In the genomic region with DNA sequence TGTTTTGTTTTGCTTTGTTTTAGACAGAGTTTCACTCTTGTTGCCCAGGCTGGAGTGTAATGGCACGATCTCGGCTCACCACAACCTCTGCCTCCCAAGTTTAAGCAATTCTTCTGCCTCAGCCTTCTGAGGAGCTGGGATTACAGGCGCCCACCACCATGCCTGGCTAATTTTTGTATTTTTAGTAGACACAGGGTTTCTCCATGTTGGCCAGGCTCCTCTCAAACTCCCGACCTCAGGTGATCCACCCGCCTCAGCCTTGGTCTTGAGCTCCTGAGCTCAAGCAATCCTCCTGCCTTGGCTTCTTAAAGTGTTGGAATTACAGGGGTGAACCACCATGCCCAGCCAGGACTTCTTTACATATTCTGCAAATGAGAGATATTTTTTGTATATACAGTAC, we compare ENCODE assay signal across 12 cellular contexts. TPM values are rescaled to one million over a fixed set of nuclear protein-coding genes. Genes with fewer than 3 reads are reported as not detected.
DNase-seq lines count a peak whose midpoint lies in the region; ATAC-seq and TF ChIP-seq lines count a peak whose summit lies in the region.
"Not testable (repeated sequence)": the region's sequence is repeated elsewhere in the genome, so short reads cannot be mapped to it uniquely, and the experiment has no call there.
"Had no signal": no experiment of that assay in that cellular context is flagged by ENCODE, and none has a peak within 500 bp of the region (broad histone marks: within the 10 kb centered on the region; RNA-seq: fewer than 3 reads in every experiment).

No MANE protein-coding gene starts in this region.

- H3K9me2 ChIP-seq in Loucy (replicated peaks; ENCODE audit: low read depth, low read length) = not testable (repeated sequence)

- TF ChIP-seq CTCF in Caco-2 (IDR thresholded peaks at IDR 0.05; ENCODE audit: insufficient read depth in 1 of 2, low read depth in 1 of 2, low read length in 1 of 2, severe bottlenecking in 1 of 2, unreplicated experiment in 1 of 2); Loucy (conservative IDR thresholded peaks at IDR 0.05; ENCODE audit: low read length); esophagus squamous epithelium (IDR thresholded peaks at IDR 0.05); progenitor cell of endocrine pancreas (IDR thresholded peaks at IDR 0.05; ENCODE audit: unreplicated experiment); uterus (IDR thresholded peaks at IDR 0.05): not testable (repeated sequence)

- not testable (repeated sequence) for H3K27me3 Mint-ChIP-seq in Caco-2 (ENCODE audit: insufficient read depth, unreplicated experiment); T-helper 1 cell treated with Interleukin-12 subunit alpha and Interleukin-12 subunit beta and Interleukin-4 antibody, amounts not matched to agents 30 μg/mL and 1 μg/mL, for 36 hours (ENCODE audit: low read depth); activated naive CD8-positive, alpha-beta T cell treated with anti-CD3 and anti-CD28 coated beads, Interleukin-2, amount 50 U/mL, for 24 hours; naive B cell
- peaks cover 11% of the 10 kb centered on the region for H3K27me3 Mint-ChIP-seq in progenitor cell of endocrine pancreas

- H3K27ac ChIP-seq in esophagus squamous epithelium = peak overlapping the region; percentile 34 to 100 (median 94)
- peak overlapping the region; percentile 6 to 93 for H3K27ac ChIP-seq in uterus

- not testable (repeated sequence) for H3K4me1 Mint-ChIP-seq in Caco-2 (ENCODE audit: low read depth, unreplicated experiment); progenitor cell of endocrine pancreas (ENCODE audit: low read depth)
- H3K4me1 Mint-ChIP-seq in T-helper 1 cell treated with Interleukin-12 subunit alpha and Interleukin-12 subunit beta and Interleukin-4 antibody, amounts not matched to agents 30 μg/mL and 1 μg/mL, for 36 hours (ENCODE audit: low read depth) = peaks cover 15% of the 10 kb centered on the region
- peaks cover 16% of the 10 kb centered on the region for H3K4me1 Mint-ChIP-seq in activated naive CD8-positive, alpha-beta T cell treated with anti-CD3 and anti-CD28 coated beads, Interleukin-2, amount 50 U/mL, for 24 hours
- H3K4me1 Mint-ChIP-seq in naive B cell = peaks cover 6 to 11% (median 7%) of the 10 kb centered on the region in 3 donors

- H3F3A ChIP-seq in Loucy (ENCODE audit: low read depth) = not testable (repeated sequence)

- H3K9me3 ChIP-seq in Caco-2; Loucy (ENCODE audit: insufficient read depth, low read depth, low read length); esophagus squamous epithelium; uterus: not testable (repeated sequence)

- H3K27ac Mint-ChIP-seq in Caco-2 (ENCODE audit: unreplicated experiment); T-helper 1 cell treated with Interleukin-12 subunit alpha and Interleukin-12 subunit beta and Interleukin-4 antibody, amounts not matched to agents 30 μg/mL and 1 μg/mL, for 36 hours; activated naive CD8-positive, alpha-beta T cell treated with anti-CD3 and anti-CD28 coated beads, Interleukin-2, amount 50 U/mL, for 24 hours; progenitor cell of endocrine pancreas: not testable (repeated sequence)
- H3K27ac Mint-ChIP-seq in naive B cell = peak overlapping the region in 1 of 6 donors; percentile 24

- H3K36me3 ChIP-seq in Caco-2 (ENCODE audit: control insufficient read depth, insufficient read depth, low read length); Loucy (ENCODE audit: insufficient read depth, low read length); esophagus squamous epithelium; uterus: not testable (repeated sequence)

- TF ChIP-seq POLR2A in esophagus squamous epithelium (IDR thresholded peaks at IDR 0.05); uterus (IDR thresholded peaks at IDR 0.05): not testable (repeated sequence)

- not testable (repeated sequence) for H4K20me1 ChIP-seq in Loucy (ENCODE audit: insufficient read depth, low read length, poor library complexity, severe bottlenecking)

- H3K4me3 Mint-ChIP-seq in Caco-2 (ENCODE audit: unreplicated experiment) = peak overlapping the region; percentile 76
- peak overlapping the region; percentile 71 for H3K4me3 Mint-ChIP-seq in T-helper 1 cell treated with Interleukin-12 subunit alpha and Interleukin-12 subunit beta and Interleukin-4 antibody, amounts not matched to agents 30 μg/mL and 1 μg/mL, for 36 hours
- H3K4me3 Mint-ChIP-seq in activated naive CD8-positive, alpha-beta T cell treated with anti-CD3 and anti-CD28 coated beads, Interleukin-2, amount 50 U/mL, for 24 hours = peak overlapping the region; percentile 72
- peak overlapping the region in 5 of 8 donors; percentile 15 to 92 (median 85) for H3K4me3 Mint-ChIP-seq in naive B cell
- H3K4me3 Mint-ChIP-seq in progenitor cell of endocrine pancreas (ENCODE audit: low read depth) = peak overlapping the region; percentile 78

- WGBS in esophagus squamous epithelium, 2 donors = 82 to 95% methylated on average over 4 to 5 of the region's 5 CpGs

- H3K9ac ChIP-seq in Loucy (ENCODE audit: low read depth, low read length, poor library complexity, severe bottlenecking) = peak overlapping the region; percentile 74

- H3K9me3 Mint-ChIP-seq in Caco-2 (ENCODE audit: unreplicated experiment); T-helper 1 cell treated with Interleukin-12 subunit alpha and Interleukin-12 subunit beta and Interleukin-4 antibody, amounts not matched to agents 30 μg/mL and 1 μg/mL, for 36 hours; activated naive CD8-positive, alpha-beta T cell treated with anti-CD3 and anti-CD28 coated beads, Interleukin-2, amount 50 U/mL, for 24 hours; naive B cell; progenitor cell of endocrine pancreas (ENCODE audit: low read depth): not testable (repeated sequence)

- intact Hi-C loops in Caco-2 (cut with micrococcal nuclease; ENCODE audit: unreplicated experiment); esophagus squamous epithelium (cut with DNase I); uterus (cut with DNase I; ENCODE audit: low total_unique reads): not testable (repeated sequence)

- CTCF ChIA-PET in Caco-2 (lab: Charles Lee) = interaction anchor here (1.3 kb wide), 1 partner anchor 28 kb away, joined by 5 read pairs; no protein-coding TSS in a partner anchor

- not testable (repeated sequence) for H3K4me1 ChIP-seq in Caco-2, uterus
- H3K4me1 ChIP-seq in Loucy (ENCODE audit: insufficient read depth, low read length, poor library complexity, severe bottlenecking) = peaks cover 35% of the 10 kb centered on the region
- H3K4me1 ChIP-seq in esophagus squamous epithelium = peaks cover 30 to 74% (median 36%) of the 10 kb centered on the region in 3 donors

- peaks cover 30% of the 10 kb centered on the region for H3K79me2 ChIP-seq in Loucy (ENCODE audit: insufficient read depth, low read length)

- POLR2A ChIA-PET in Caco-2 (lab: Charles Lee) = interaction anchor here (3.5 kb wide), 1 partner anchor 20 kb away, joined by 36 read pairs; no protein-coding TSS in a partner anchor

- H3K4me2 ChIP-seq in Loucy (ENCODE audit: low read depth, low read length, poor library complexity, severe bottlenecking) = peak overlapping the region; percentile 93

- H2AFZ ChIP-seq in Loucy (ENCODE audit: low read length) = not testable (repeated sequence)

- not testable (repeated sequence) for ATAC-seq in activated naive CD8-positive, alpha-beta T cell treated with anti-CD3 and anti-CD28 coated beads, Interleukin-2, amount 50 U/mL, for 24 hours; naive B cell (ENCODE audit: low read depth in 2 of 2)

- not testable (repeated sequence) for H3K4me3 ChIP-seq in Caco-2 (ENCODE audit: low read depth, low read length); Loucy (ENCODE audit: low read length, poor library complexity, severe bottlenecking); esophagus squamous epithelium; uterus

- BruUV-seq in Caco-2 (replicated peaks; lab: Mats Ljungman, UMichigan) = not testable (repeated sequence)

- not testable (repeated sequence) for DNase-seq in Caco-2; activated naive CD8-positive, alpha-beta T cell treated with anti-CD3 and anti-CD28 coated beads, Interleukin-2, amount 50 U/mL, for 24 hours; esophagus squamous epithelium (lab: John Stamatoyannopoulos, UW); naive B cell; progenitor cell of endocrine pancreas (ENCODE audit: low spot score, unreplicated experiment)
- DNase-seq in uterus = peak; percentile 16 to 20

- not testable (repeated sequence) for H3K36me3 Mint-ChIP-seq in Caco-2 (ENCODE audit: insufficient read depth, unreplicated experiment); T-helper 1 cell treated with Interleukin-12 subunit alpha and Interleukin-12 subunit beta and Interleukin-4 antibody, amounts not matched to agents 30 μg/mL and 1 μg/mL, for 36 hours (ENCODE audit: low read depth); activated naive CD8-positive, alpha-beta T cell treated with anti-CD3 and anti-CD28 coated beads, Interleukin-2, amount 50 U/mL, for 24 hours (ENCODE audit: low read depth); naive B cell; progenitor cell of endocrine pancreas (ENCODE audit: insufficient read depth)

- not testable (repeated sequence) for H3K27me3 ChIP-seq in Caco-2 (replicated peaks; ENCODE audit: control insufficient read depth, insufficient read depth, low read length); Loucy (ENCODE audit: insufficient read depth, low read length, poor library complexity, severe bottlenecking); esophagus squamous epithelium; uterus

RNA-seq across cellular contexts. Expression of gene WNT7B, which starts 57.5 kb away (rescaled TPM):
- total RNA-seq in Caco-2 (2022) (0.57 and 0.77 TPM in 2 replicates), esophagus squamous epithelium (10 to 100 TPM; 10.6 to 27.0 (median 16.1) TPM), progenitor cell of endocrine pancreas (3.7 and 4.3 TPM in 2 replicates), uterus (under 1 TPM in 1 of 4 donors, not detected in 3; 0.41 TPM)
- under 1 TPM in 2 of 6 donors, not detected in 4; 0.17 to 0.62 TPM for polyA plus RNA-seq in naive B cell (ENCODE audit: low read depth in 6 of 6)
- total RNA-seq: activated CD4-positive, alpha-beta T cell treated with anti-CD3 and anti-CD28 coated beads, Interleukin-2, amount 10 ng/mL, durations not matched to agents 24 days and 14 days; left colon; mesenteric fat pad; T-helper 1 cell treated with Interleukin-12 subunit alpha and Interleukin-12 subunit beta and Interleukin-4 antibody, amounts not matched to agents 30 ng/mL and 1 ng/mL, for 36 hours had no signal
